ENCODE assay signal across 8 cellular contexts in the genomic region with DNA sequence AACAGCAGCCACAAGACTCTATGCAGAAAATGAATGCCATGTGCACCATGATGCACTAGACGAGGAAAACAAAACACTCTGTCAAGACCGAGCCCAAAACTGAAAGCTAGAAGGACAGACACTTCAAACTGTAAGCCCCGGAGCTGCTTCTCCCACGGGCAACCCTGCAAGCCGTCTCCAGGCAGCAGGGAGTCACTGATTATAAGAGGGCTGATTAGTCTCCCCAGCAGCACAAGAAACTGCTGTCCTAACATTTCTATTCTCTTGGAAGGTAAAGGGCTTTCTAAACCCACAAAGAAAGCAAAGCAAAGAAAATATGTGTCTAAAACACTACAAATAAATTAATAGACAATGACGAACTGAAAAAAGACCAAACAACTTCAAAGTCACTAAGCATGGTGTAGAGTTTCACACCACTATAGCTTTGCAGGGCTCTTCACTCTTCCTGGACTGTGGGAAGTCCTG. TPM values are rescaled to one million over a fixed set of nuclear protein-coding genes. Genes with fewer than 3 reads are reported as not detected.
DNase-seq lines count a peak whose midpoint lies in the region; ATAC-seq and TF ChIP-seq lines count a peak whose summit lies in the region.

No MANE protein-coding gene starts in this region.

- CTCF ChIA-PET in WTC11 (lab: Charles Lee): interaction anchor here (0.8 to 2.1 kb wide), 7 partner anchors 9 to 445 kb away, joined by 3 to 9 read pairs (median 4); no protein-coding TSS in a partner anchor

- TF ChIP-seq CTCF in WTC11 (IDR thresholded peaks at IDR 0.05): no peak
- TF ChIP-seq CTCF in foreskin keratinocyte (conservative IDR thresholded peaks at IDR 0.05): no peak

- H3K4me1 Mint-ChIP-seq in WTC11: peaks cover 8% of the 10 kb centered on the region

- no peaks in the 10 kb centered on the region for H3K27me3 ChIP-seq in foreskin keratinocyte

- DNase-seq in activated CD4-positive, CD25-positive, alpha-beta regulatory T cell treated with anti-CD3 and anti-CD28 coated beads, Interleukin-2, amount 50 U/mL, for 72 hours: no peak
- peak; percentile 7 for DNase-seq in WTC11 (ENCODE audit: low spot score)
- peak in 1 of 2 donors; percentile 18 for DNase-seq in foreskin keratinocyte
- peak; percentile 40 for DNase-seq in stimulated activated CD4-positive, alpha-beta T cell treated with anti-CD3 and anti-CD28 coated beads, Interleukin-1b, Interleukin-23, amount 100 ng/mL, for 48 hours
- no peak for DNase-seq in HPDE6-E6E7 (ENCODE audit: extremely low spot score)

- no peaks in the 10 kb centered on the region for H3K27me3 Mint-ChIP-seq in WTC11 (ENCODE audit: low read depth)

- POLR2A ChIA-PET in WTC11 (lab: Charles Lee): interaction anchor here (0.8 kb wide), 1 partner anchor 14 kb away, joined by 3 read pairs; no protein-coding TSS in a partner anchor

- H3K36me3 Mint-ChIP-seq in WTC11: no peaks in the 10 kb centered on the region

- no peak overlapping the region for H3K4me3 Mint-ChIP-seq in WTC11

- H3K4me1 ChIP-seq in foreskin keratinocyte: peaks cover 25% of the 10 kb centered on the region

- no peak overlapping the region for H3K27ac Mint-ChIP-seq in WTC11

- peak; percentile 77 to 80 for ATAC-seq in activated CD4-positive, CD25-positive, alpha-beta regulatory T cell treated with anti-CD3 and anti-CD28 coated beads, Interleukin-2, amount 50 U/mL, for 24 hours
- ATAC-seq in HG03175 (IDR thresholded peaks at IDR 0.05; ENCODE audit: unreplicated experiment): peak; percentile 46
- ATAC-seq in WTC11: no peak
- ATAC-seq in foreskin keratinocyte: peak; percentile 49
- ATAC-seq in GM18907 (IDR thresholded peaks at IDR 0.05; ENCODE audit: unreplicated experiment): no peak

- H3K9me3 Mint-ChIP-seq in WTC11: no peaks in the 10 kb centered on the region

- peak overlapping the region; percentile 1 for H3K27ac ChIP-seq in foreskin keratinocyte

TF ChIP-seq in WTC11, 78 proteins besides CTCF, POLR2A, EP300 and RAD21:
- TF ChIP-seq ESRRA (CRISPR knock-in tag; IDR thresholded peaks at IDR 0.05; ENCODE audit: borderline replicate concordance) (no peak), FOXP1 (CRISPR knock-in tag; IDR thresholded peaks at IDR 0.05; ENCODE audit: borderline replicate concordance) (no peak), KAT7 (CRISPR knock-in tag; IDR thresholded peaks at IDR 0.05; ENCODE audit: borderline replicate concordance) (no peak), GABPB1 (CRISPR knock-in tag; IDR thresholded peaks at IDR 0.05) (no peak)
- TF ChIP-seq, protein P1, sequence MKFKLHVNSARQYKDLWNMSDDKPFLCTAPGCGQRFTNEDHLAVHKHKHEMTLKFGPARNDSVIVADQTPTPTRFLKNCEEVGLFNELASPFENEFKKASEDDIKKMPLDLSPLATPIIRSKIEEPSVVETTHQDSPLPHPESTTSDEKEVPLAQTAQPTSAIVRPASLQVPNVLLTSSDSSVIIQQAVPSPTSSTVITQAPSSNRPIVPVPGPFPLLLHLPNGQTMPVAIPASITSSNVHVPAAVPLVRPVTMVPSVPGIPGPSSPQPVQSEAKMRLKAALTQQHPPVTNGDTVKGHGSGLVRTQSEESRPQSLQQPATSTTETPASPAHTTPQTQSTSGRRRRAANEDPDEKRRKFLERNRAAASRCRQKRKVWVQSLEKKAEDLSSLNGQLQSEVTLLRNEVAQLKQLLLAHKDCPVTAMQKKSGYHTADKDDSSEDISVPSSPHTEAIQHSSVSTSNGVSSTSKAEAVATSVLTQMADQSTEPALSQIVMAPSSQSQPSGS (CRISPR knock-in tag; IDR thresholded peaks at IDR 0.05; ENCODE audit: borderline replicate concordance, low read depth): no peak
- TF ChIP-seq, protein P2, sequence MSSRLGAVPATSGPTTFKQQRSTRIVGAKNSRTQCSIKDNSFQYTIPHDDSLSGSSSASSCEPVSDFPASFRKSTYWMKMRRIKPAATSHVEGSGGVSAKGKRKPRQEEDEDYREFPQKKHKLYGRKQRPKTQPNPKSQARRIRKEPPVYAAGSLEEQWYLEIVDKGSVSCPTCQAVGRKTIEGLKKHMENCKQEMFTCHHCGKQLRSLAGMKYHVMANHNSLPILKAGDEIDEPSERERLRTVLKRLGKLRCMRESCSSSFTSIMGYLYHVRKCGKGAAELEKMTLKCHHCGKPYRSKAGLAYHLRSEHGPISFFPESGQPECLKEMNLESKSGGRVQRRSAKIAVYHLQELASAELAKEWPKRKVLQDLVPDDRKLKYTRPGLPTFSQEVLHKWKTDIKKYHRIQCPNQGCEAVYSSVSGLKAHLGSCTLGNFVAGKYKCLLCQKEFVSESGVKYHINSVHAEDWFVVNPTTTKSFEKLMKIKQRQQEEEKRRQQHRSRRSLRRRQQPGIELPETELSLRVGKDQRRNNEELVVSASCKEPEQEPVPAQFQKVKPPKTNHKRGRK (CRISPR knock-in tag; IDR thresholded peaks at IDR 0.05; ENCODE audit: borderline replicate concordance): no peak

RNA-seq across cellular contexts. Expression of a gene that starts 15.5 kb away (rescaled TPM):
- total RNA-seq in WTC11 (2021) (15.2 to 18.3 TPM (median 16.8 TPM) in 3 replicates), foreskin keratinocyte (24.4 and 28.7 TPM in 2 replicates)
- polyA plus RNA-seq in foreskin keratinocyte: 10.6 and 11.9 TPM in 2 replicates

RNA-seq across cellular contexts. Expression of a gene that starts 30.4 kb away (rescaled TPM):
- total RNA-seq in WTC11 (2021): not detected in 3 replicates
- total RNA-seq in foreskin keratinocyte: not detected in 2 replicates
- not detected in 2 replicates for polyA plus RNA-seq in foreskin keratinocyte

Comparison
In these comparisons a context has a peak if more than half of its experiments do, and no peak if none do; other contexts are left out.
1. ATAC-seq: peak in activated CD4-positive, CD25-positive, alpha-beta regulatory T cell treated with anti-CD3 and anti-CD28 coated beads, Interleukin-2, amount 50 U/mL, for 24 hours (2 of 2), HG03175 (single experiment) and foreskin keratinocyte (single experiment); none in WTC11 (single experiment) and GM18907 (single experiment).
2. DNase-seq: peak in WTC11 (single experiment) and stimulated activated CD4-positive, alpha-beta T cell treated with anti-CD3 and anti-CD28 coated beads, Interleukin-1b, Interleukin-23, amount 100 ng/mL, for 48 hours (single experiment); none in activated CD4-positive, CD25-positive, alpha-beta regulatory T cell treated with anti-CD3 and anti-CD28 coated beads, Interleukin-2, amount 50 U/mL, for 72 hours (single experiment) and HPDE6-E6E7 (single experiment).